Comparison of ENCODE assay signal across 8 cellular contexts in genomic region chr1:220874201-220874655, GRCh38. TPM values are rescaled to one million over a fixed set of nuclear protein-coding genes. Genes with fewer than 3 reads are reported as not detected.
DNase-seq lines count a peak whose midpoint lies in the region; ATAC-seq, FAIRE-seq and TF ChIP-seq lines count a peak whose summit lies in the region.

No MANE protein-coding gene starts in this region.

- H3K36me3 ChIP-seq in esophagus squamous epithelium, result no peaks in the 10 kb centered on the region
- no peaks in the 10 kb centered on the region for H3K36me3 ChIP-seq in neural cell (ENCODE audit: insufficient read depth, low read length)

- H4K20me1 ChIP-seq in neural cell (ENCODE audit: insufficient read depth), result no peaks in the 10 kb centered on the region

- H3K4me1 ChIP-seq in esophagus squamous epithelium, result peaks cover 11 to 33% (median 18%) of the 10 kb centered on the region in 3 donors

- DNase-seq in NCI-H1436 (lab: John Stamatoyannopoulos, UW) (peak; percentile 18), NCI-H1436 treated with DMSO at 0.1 percent for 48 hours (lab: John Stamatoyannopoulos, UW) (no peak), RCC 7860 (ENCODE audit: low spot score) (peak; percentile 38), esophagus squamous epithelium (lab: John Stamatoyannopoulos, UW) (no peak)

- H3K9me3 ChIP-seq in esophagus squamous epithelium (no peaks in the 10 kb centered on the region), neural cell (ENCODE audit: low read length) (no peaks in the 10 kb centered on the region)

- no peaks in the 10 kb centered on the region for H3F3A ChIP-seq in neural cell (ENCODE audit: insufficient read depth, low read length, poor library complexity, severe bottlenecking)

- H2AFZ ChIP-seq in neural cell (ENCODE audit: low read depth, low read length), result no peak overlapping the region

- H3K9me2 ChIP-seq in neural cell (ENCODE audit: insufficient read depth, low read length), result no peaks in the 10 kb centered on the region

- ATAC-seq in HG03565 (IDR thresholded peaks at IDR 0.05; ENCODE audit: unreplicated experiment), result peak; percentile 33
- no peak for ATAC-seq in HG03571 (IDR thresholded peaks at IDR 0.05; ENCODE audit: unreplicated experiment)
- no peak for ATAC-seq in HG02840 (IDR thresholded peaks at IDR 0.05; ENCODE audit: low FRiP score, unreplicated experiment)

- H3K9ac ChIP-seq in neural cell (ENCODE audit: low read length), result no peak overlapping the region

- TF ChIP-seq CTCF in esophagus squamous epithelium (IDR thresholded peaks at IDR 0.05) (peak in 5 of 6 experiments; percentile 41 to 63 (median 49)), neural cell (IDR thresholded peaks at IDR 0.05; ENCODE audit: poor library complexity, severe bottlenecking) (peak; percentile 94)

- H3K4me3 ChIP-seq in esophagus squamous epithelium (no peak overlapping the region), neural cell (ENCODE audit: low read length) (no peak overlapping the region)

- H3K4me2 ChIP-seq in neural cell (ENCODE audit: low read length), result no peak overlapping the region

- peak; percentile 95 for TF ChIP-seq RAD21 in neural cell (conservative IDR thresholded peaks at IDR 0.05)

- H3K27me3 ChIP-seq in esophagus squamous epithelium, result peaks cover 0 to 43% (median 10%) of the 10 kb centered on the region in 4 donors
- peaks cover 50% of the 10 kb centered on the region for H3K27me3 ChIP-seq in neural cell (ENCODE audit: insufficient read depth, low read depth, low read length)

- intact Hi-C loops in esophagus squamous epithelium (cut with DNase I), result loop anchor here (5.0 kb wide), 1 partner anchor 563 kb away; no protein-coding TSS in a partner anchor

- 3 to 11% methylated on average over 3 to 4 of the region's 4 CpGs for WGBS in esophagus squamous epithelium, 2 donors

- no peak for FAIRE-seq in RCC 7860 (lab: Jason Lieb, UNC)

- H3K27ac ChIP-seq in esophagus squamous epithelium (no peak overlapping the region), neural cell (ENCODE audit: low read length) (no peak overlapping the region)

- TF ChIP-seq EP300 in neural cell (conservative IDR thresholded peaks at IDR 0.05; ENCODE audit: poor library complexity, severe bottlenecking), result no peak

- no peak for TF ChIP-seq POLR2A in esophagus squamous epithelium (IDR thresholded peaks at IDR 0.05)

- no peaks in the 10 kb centered on the region for H3K79me2 ChIP-seq in neural cell (replicated peaks; ENCODE audit: insufficient read depth, low read length)

TF ChIP-seq in neural cell, 6 proteins besides CTCF, POLR2A, EP300 and RAD21:
- TF ChIP-seq SMC3 (conservative IDR thresholded peaks at IDR 0.05; ENCODE audit: poor library complexity) (peak; percentile 97), POLR2AphosphoS5 (IDR thresholded peaks at IDR 0.05) (no peak)

RNA-seq across cellular contexts. Expression of gene HLX, which starts 5.0 kb away (rescaled TPM):
- 1 to 10 TPM in 2 of 4 donors, under 1 TPM in 2; 0.23 to 7.2 (median 0.97) TPM for total RNA-seq in esophagus squamous epithelium
- 0.56 TPM in 1 of 2 replicates, not detected in the other for polyA plus RNA-seq in neural cell
- not detected in 2 replicates for polyA minus RNA-seq in neural cell

Comparison
In these comparisons a context has a peak if more than half of its experiments do, and no peak if none do; other contexts are left out.
1. DNase-seq: peak in NCI-H1436 (single experiment) and RCC 7860 (single experiment); none in NCI-H1436 treated with DMSO at 0.1 percent for 48 hours (single experiment) and esophagus squamous epithelium (single experiment).